ENCODE assay signal across 9 cellular contexts in genomic region chr15:99485992-99486370, GRCh38.
A peak's percentile ranks its signal among the peaks of the same experiment; 100 is the strongest.
DNase-seq lines count a peak whose midpoint lies in the region; ATAC-seq and TF ChIP-seq lines count a peak whose summit lies in the region.
"Had no signal": no experiment of that assay in that cellular context is flagged by ENCODE, and none has a peak within 500 bp of the region (broad histone marks: within the 10 kb centered on the region; RNA-seq: fewer than 3 reads in every experiment).

No MANE protein-coding gene starts in this region.

- H3K9ac ChIP-seq in DND-41 (ENCODE audit: low read depth, low read length), result no peak overlapping the region

- H3K9me3 ChIP-seq in DND-41 (ENCODE audit: insufficient read depth, low read length, severe bottlenecking), result no peaks in the 10 kb centered on the region
- no peaks in the 10 kb centered on the region for H3K9me3 ChIP-seq in SJSA1 (replicated peaks)
- no peaks in the 10 kb centered on the region for H3K9me3 ChIP-seq in psoas muscle

- intact Hi-C loops in psoas muscle (cut with DNase I), result loop anchor here in 1 of 2 donors (5.0 kb wide), 1 partner anchor 79 kb away; no protein-coding TSS in a partner anchor

- peaks cover 21% of the 10 kb centered on the region for H3K4me1 ChIP-seq in DND-41 (ENCODE audit: insufficient read depth, low read length)
- peaks cover 16% of the 10 kb centered on the region for H3K4me1 ChIP-seq in SJSA1 (replicated peaks)
- peaks cover 11% of the 10 kb centered on the region for H3K4me1 ChIP-seq in psoas muscle

- no peaks in the 10 kb centered on the region for H3K79me2 ChIP-seq in DND-41 (ENCODE audit: insufficient read depth, low read length)

- DNase-seq in DND-41 (no peak), SJSA1 (ENCODE audit: low read depth in 1 of 2, low spot score in 2 of 2) (no peak), foreskin fibroblast (no peak), psoas muscle (no peak), NCI-H748 treated with DMSO at 0.1 percent for 48 hours (lab: John Stamatoyannopoulos, UW) (no peak), OCI-M2 (lab: John Stamatoyannopoulos, UW; ENCODE audit: unreplicated experiment) (no peak)
- DNase-seq: activated CD4-positive, alpha-beta memory T cell treated with anti-CD3 and anti-CD28 coated beads for 36 hours had no signal

- H3K27ac ChIP-seq in DND-41 (ENCODE audit: low read length), result no peak overlapping the region; the same call in 1 of the 2 replicates
- H3K27ac ChIP-seq in SJSA1, result no peak overlapping the region
- H3K27ac ChIP-seq in psoas muscle, result peak overlapping the region; percentile 81

- no peak overlapping the region for H3K4me2 ChIP-seq in DND-41 (ENCODE audit: insufficient read depth, low read length)

- no peaks in the 10 kb centered on the region for H3K27me3 ChIP-seq in DND-41 (ENCODE audit: insufficient read depth, low read length, poor library complexity)
- no peaks in the 10 kb centered on the region for H3K27me3 ChIP-seq in SJSA1 (replicated peaks)
- no peaks in the 10 kb centered on the region for H3K27me3 ChIP-seq in psoas muscle (ENCODE audit: insufficient read depth in 3 of 3, low read length in 2 of 3)

- H3K36me3 ChIP-seq in DND-41 (ENCODE audit: insufficient read depth, low read length) (no peaks in the 10 kb centered on the region), SJSA1 (no peaks in the 10 kb centered on the region), psoas muscle (ENCODE audit: insufficient read depth in 1 of 2, low read depth in 1 of 2) (no peaks in the 10 kb centered on the region)

- TF ChIP-seq CTCF in DND-41 (IDR thresholded peaks at IDR 0.05; ENCODE audit: borderline replicate concordance, extremely low read depth, low read length, poor library complexity, severe bottlenecking), result no peak
- TF ChIP-seq CTCF in foreskin fibroblast (IDR thresholded peaks at IDR 0.05; ENCODE audit: low read depth, low read length), result no peak
- TF ChIP-seq CTCF in psoas muscle (IDR thresholded peaks at IDR 0.05), result no peak

- no peak overlapping the region for H3K4me3 ChIP-seq in DND-41 (ENCODE audit: low read depth in 1 of 2, low read length in 2 of 2)
- H3K4me3 ChIP-seq in SJSA1, result peak overlapping the region; percentile 28
- H3K4me3 ChIP-seq in foreskin fibroblast (ENCODE audit: low read depth in 1 of 2, low read length in 2 of 2), result peak overlapping the region; percentile 31 to 32
- peak overlapping the region; percentile 50 for H3K4me3 ChIP-seq in psoas muscle

- no peaks in the 10 kb centered on the region for H4K20me1 ChIP-seq in DND-41 (ENCODE audit: insufficient read depth, low read length)

- ATAC-seq in DND-41 (ENCODE audit: insufficient read depth, low read depth) (peak; percentile 17; the same call in 2 of the 3 replicates), psoas muscle (peak; percentile 12 to 41 (median 24)), HG02852 (IDR thresholded peaks at IDR 0.05; ENCODE audit: unreplicated experiment) (no peak), GM19455 (IDR thresholded peaks at IDR 0.05; ENCODE audit: unreplicated experiment) (no peak)

- peak overlapping the region; percentile 11; the same call in 1 of the 2 replicates for H2AFZ ChIP-seq in DND-41 (ENCODE audit: low read depth, low read length)

- WGBS in psoas muscle, 3 donors, result 22 to 35% (median 26%) methylated on average over 9 of the region's 9 CpGs

Comparison
In these comparisons a context has a peak if more than half of its experiments do, and no peak if none do; other contexts are left out.
1. ATAC-seq: peak in DND-41 (single experiment) and psoas muscle (4 of 4); none in HG02852 (single experiment) and GM19455 (single experiment).
2. H3K4me3 ChIP-seq: peak in SJSA1 (single experiment), foreskin fibroblast (2 of 2) and psoas muscle (single experiment); none in DND-41 (0 of 2).